15 cellular contexts compared by ENCODE assay signal in the genomic region with DNA sequence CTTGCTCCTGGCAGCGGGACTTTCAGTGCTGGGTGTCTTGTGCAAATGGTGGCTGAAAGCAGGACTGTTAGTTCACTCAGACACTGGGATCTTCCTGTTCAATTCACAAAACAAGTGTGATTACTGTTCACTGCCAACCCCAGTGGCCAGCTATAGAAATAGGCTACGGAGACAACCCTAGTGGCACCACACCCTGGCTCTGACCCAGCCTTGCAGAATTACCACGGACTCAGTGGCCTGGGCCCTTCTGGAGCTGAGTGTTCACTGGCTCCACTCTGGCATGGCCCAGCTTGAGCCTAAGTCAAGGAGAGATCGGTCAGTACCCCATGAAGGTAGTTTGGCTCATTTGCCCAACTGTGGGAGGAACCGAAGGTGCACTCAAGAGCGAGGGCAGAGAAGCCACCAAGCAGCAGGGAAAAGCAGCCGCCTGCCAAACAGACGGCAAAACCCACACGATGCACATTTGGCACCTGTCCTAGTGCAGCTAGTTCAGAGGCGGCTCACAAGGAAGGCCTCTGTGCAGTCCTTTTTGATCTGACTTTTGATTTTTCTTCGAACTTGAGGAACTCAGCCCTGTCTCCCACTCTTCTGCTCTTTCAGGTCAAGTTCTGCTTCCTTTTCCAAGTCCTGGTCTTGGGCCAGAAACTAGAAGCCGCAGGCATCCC. TPM values are rescaled to one million over a fixed set of nuclear protein-coding genes. Genes with fewer than 3 reads are reported as not detected.
DNase-seq lines count a peak whose midpoint lies in the region; ATAC-seq and TF ChIP-seq lines count a peak whose summit lies in the region.
"Had no signal": no experiment of that assay in that cellular context is flagged by ENCODE, and none has a peak within 500 bp of the region (broad histone marks: within the 10 kb centered on the region; RNA-seq: fewer than 3 reads in every experiment).

No MANE protein-coding gene starts in this region.

- intact Hi-C loops in CD8-positive, alpha-beta T cell (cut with DNase I, micrococcal nuclease), result no loop called here
- intact Hi-C loops in right cardiac atrium (cut with DNase I), result no loop called here

- H3K27ac Mint-ChIP-seq in CD8-positive, alpha-beta T cell, result peak overlapping the region; percentile 52
- H3K27ac Mint-ChIP-seq: activated B cell treated with CpG ODN at 0.5 μM for 24 hours, naive B cell had no signal

- no peak for ATAC-seq in CD8-positive, alpha-beta T cell
- no peak for ATAC-seq in RWPE2 (ENCODE audit: low read depth)
- ATAC-seq in right cardiac atrium, result no peak
- ATAC-seq in HG02852 (IDR thresholded peaks at IDR 0.05; ENCODE audit: unreplicated experiment), result no peak
- ATAC-seq in HG02678 (IDR thresholded peaks at IDR 0.05; ENCODE audit: unreplicated experiment), result no peak
- no peak for ATAC-seq in GM18519 (IDR thresholded peaks at IDR 0.05; ENCODE audit: low FRiP score, unreplicated experiment)

- POLR2A ChIA-PET in CD8-positive, alpha-beta T cell (lab: Charles Lee), result interaction anchor here (2.2 to 2.3 kb wide), 2 partner anchors 11 to 12 kb away, joined by 10 read pairs; no protein-coding TSS in a partner anchor

- H3K4me1 ChIP-seq in CD8-positive, alpha-beta T cell (ENCODE audit: insufficient read depth, low read length), result peaks cover 33% of the 10 kb centered on the region
- H3K4me1 ChIP-seq in RWPE2 (ENCODE audit: insufficient read depth, poor library complexity, severe bottlenecking) (peaks cover 15% of the 10 kb centered on the region), right cardiac atrium (ENCODE audit: control insufficient read depth, insufficient read depth, low read length) (peaks cover 5% of the 10 kb centered on the region), rectal smooth muscle tissue (ENCODE audit: control insufficient read depth, insufficient read depth, low read length) (peaks cover 28% of the 10 kb centered on the region)

- DNase-seq in CD8-positive, alpha-beta T cell, result no peak
- DNase-seq in RWPE2 (ENCODE audit: low spot score) (no peak), right cardiac atrium (no peak), germinal center (ENCODE audit: low spot score) (no peak)
- DNase-seq: activated B cell treated with CpG ODN at 0.5 μM for 24 hours; activated T-cell treated with anti-CD3 and anti-CD28 coated beads, Interleukin-2, amount 50 U/mL, for 1 hour; naive B cell; NCI-H1105; NCI-H748 treated with DMSO at 0.1 percent for 48 hours; stimulated activated CD4-positive, alpha-beta T cell treated with anti-CD3 and anti-CD28 coated beads, Interleukin-15, amount 100 ng/mL, for 24 hours had no signal

- no peak overlapping the region for H3K4me3 ChIP-seq in CD8-positive, alpha-beta T cell (ENCODE audit: low read depth, low read length)
- H3K4me3 ChIP-seq in RWPE2 (ENCODE audit: severe bottlenecking) (no peak overlapping the region), right cardiac atrium (ENCODE audit: low read length) (no peak overlapping the region), rectal smooth muscle tissue (ENCODE audit: low read length) (no peak overlapping the region)
- H3K4me3 ChIP-seq: SK-N-MC had no signal

- no peak for TF ChIP-seq CTCF in CD8-positive, alpha-beta T cell (IDR thresholded peaks at IDR 0.05)
- no peak for TF ChIP-seq CTCF in RWPE2 (IDR thresholded peaks at IDR 0.05; ENCODE audit: poor library complexity, severe bottlenecking)

- no peak overlapping the region for H3K27ac ChIP-seq in CD8-positive, alpha-beta T cell (ENCODE audit: low read depth, low read length)
- H3K27ac ChIP-seq in RWPE2 (ENCODE audit: poor library complexity, severe bottlenecking) (peak overlapping the region; percentile 42), right cardiac atrium (ENCODE audit: low read length) (peak overlapping the region; percentile 54), rectal smooth muscle tissue (ENCODE audit: low read depth, low read length) (peak overlapping the region; percentile 37)
- H3K27ac ChIP-seq: SK-N-MC had no signal

- H3K27me3 ChIP-seq in CD8-positive, alpha-beta T cell (ENCODE audit: insufficient read depth, low read length), result no peaks in the 10 kb centered on the region
- no peaks in the 10 kb centered on the region for H3K27me3 ChIP-seq in RWPE2 (ENCODE audit: insufficient read depth, poor library complexity, severe bottlenecking)
- H3K27me3 ChIP-seq in right cardiac atrium (ENCODE audit: control insufficient read depth, insufficient read depth), result no peaks in the 10 kb centered on the region
- H3K27me3 ChIP-seq in rectal smooth muscle tissue (ENCODE audit: control insufficient read depth, insufficient read depth, low read length), result no peaks in the 10 kb centered on the region

- no peaks in the 10 kb centered on the region for H3K9me3 Mint-ChIP-seq in CD8-positive, alpha-beta T cell
- H3K9me3 Mint-ChIP-seq: activated B cell treated with CpG ODN at 0.5 μM for 24 hours, naive B cell had no signal

- H3K9me3 ChIP-seq in CD8-positive, alpha-beta T cell (ENCODE audit: low read length), result no peaks in the 10 kb centered on the region
- H3K9me3 ChIP-seq in RWPE2 (ENCODE audit: severe bottlenecking), result no peaks in the 10 kb centered on the region
- no peaks in the 10 kb centered on the region for H3K9me3 ChIP-seq in right cardiac atrium (ENCODE audit: control insufficient read depth, low read length)

- peaks cover 56% of the 10 kb centered on the region for H3K36me3 Mint-ChIP-seq in CD8-positive, alpha-beta T cell

- WGBS in right cardiac atrium, result 52% methylated on average over 12 of the region's 12 CpGs

- CTCF ChIA-PET in CD8-positive, alpha-beta T cell (lab: Charles Lee), result no interaction called here

- H3K9ac ChIP-seq in rectal smooth muscle tissue (ENCODE audit: low read length), result no peak overlapping the region

- H3K36me3 ChIP-seq in CD8-positive, alpha-beta T cell (ENCODE audit: insufficient read depth, low read length), result peaks cover 21% of the 10 kb centered on the region
- H3K36me3 ChIP-seq in RWPE2 (ENCODE audit: low read depth) (peaks cover 51% of the 10 kb centered on the region), rectal smooth muscle tissue (ENCODE audit: control insufficient read depth, insufficient read depth, low read length) (peaks cover 30% of the 10 kb centered on the region)

- H3K4me1 Mint-ChIP-seq in CD8-positive, alpha-beta T cell (ENCODE audit: low read depth), result peaks cover 34% of the 10 kb centered on the region

- H3K27me3 Mint-ChIP-seq in CD8-positive, alpha-beta T cell (ENCODE audit: low read depth), result no peaks in the 10 kb centered on the region
- H3K27me3 Mint-ChIP-seq: activated B cell treated with CpG ODN at 0.5 μM for 24 hours, naive B cell had no signal

- H3K4me3 Mint-ChIP-seq in CD8-positive, alpha-beta T cell, result no peak overlapping the region
- H3K4me3 Mint-ChIP-seq: activated B cell treated with CpG ODN at 0.5 μM for 24 hours had no signal

RNA-seq across cellular contexts. Expression of gene KIAA2013, which starts 5.9 kb away (rescaled TPM):
- 1 to 10 TPM; 8.3 to 8.6 TPM for total RNA-seq in CD8-positive, alpha-beta T cell
- 10 to 100 TPM; 34.6 to 38.1 (median 36.3) TPM for total RNA-seq in right cardiac atrium
- polyA plus RNA-seq in right cardiac atrium, result 37.3 TPM

RNA-seq across cellular contexts. Expression of gene PLOD1, which starts 14.1 kb away (rescaled TPM):
- 1 to 10 TPM; 2.0 to 2.4 TPM for total RNA-seq in CD8-positive, alpha-beta T cell
- total RNA-seq in right cardiac atrium, result 10 to 100 TPM; 49.5 to 77.8 (median 63.1) TPM
- 51.0 TPM for polyA plus RNA-seq in right cardiac atrium

RNA-seq across cellular contexts. Expression of gene MFN2, which starts 59.9 kb away (rescaled TPM):
- 10 to 100 TPM; 41.7 to 46.0 TPM for total RNA-seq in CD8-positive, alpha-beta T cell
- 100 to 1,000 TPM; 386 to 449 (median 419) TPM for total RNA-seq in right cardiac atrium
- polyA plus RNA-seq in right cardiac atrium, result 237 TPM

Comparison
In these comparisons a context has a peak if more than half of its experiments do, and no peak if none do; other contexts are left out.
1. RNA of gene PLOD1, which starts 14.1 kb away (total RNA-seq): 49.5 to 77.8 TPM in right cardiac atrium; 2.0 to 2.4 TPM in CD8-positive, alpha-beta T cell; every median in the first group is over 10 times any median in the second.
2. RNA of gene MFN2, which starts 59.9 kb away (total RNA-seq): 386 to 449 TPM in right cardiac atrium; 41.7 to 46.0 TPM in CD8-positive, alpha-beta T cell; every median in the first group is over 4 times any median in the second.